ENCODE assay signal across 35 cellular contexts in the genomic region with DNA sequence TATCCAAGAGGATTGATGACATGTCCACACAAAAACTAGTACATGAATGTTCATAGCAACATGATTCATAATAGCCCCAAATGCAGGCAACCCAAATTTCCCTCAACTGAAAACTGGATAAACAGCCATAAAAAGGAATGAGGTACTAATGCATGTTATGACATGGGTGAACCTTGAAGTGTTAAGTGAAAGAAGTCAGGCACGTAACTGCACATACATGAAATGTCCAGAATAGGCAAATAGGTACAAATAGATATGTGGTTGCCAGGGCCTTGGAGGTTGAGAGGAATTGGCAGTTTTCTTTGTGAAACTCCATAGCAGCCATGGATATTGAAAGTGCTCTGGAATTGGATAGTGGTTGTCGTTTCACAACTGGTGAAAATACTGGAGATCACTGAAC. TPM values are rescaled to one million over a fixed set of nuclear protein-coding genes. Genes with fewer than 3 reads are reported as not detected.
"Had no signal": no experiment of that assay in that cellular context is flagged by ENCODE, and none has a peak within 500 bp of the region (broad histone marks: within the 10 kb centered on the region; RNA-seq: fewer than 3 reads in every experiment).

No MANE protein-coding gene starts in this region.

- H3K4me1 ChIP-seq: adrenal gland, body of pancreas, breast epithelium had no signal

- H3K36me3 ChIP-seq: adrenal gland, brain microvascular endothelial cell, breast epithelium had no signal

- H3K27me3 ChIP-seq: body of pancreas, brain microvascular endothelial cell had no signal

- H3K4me3 ChIP-seq: adrenal gland, body of pancreas, breast epithelium had no signal

- H3K27ac ChIP-seq: adrenal gland, body of pancreas, brain microvascular endothelial cell, breast epithelium, VCaP had no signal

- DNase-seq: activated B cell treated with CpG ODN at 0.5 μM for 24 hours; activated CD4-positive, alpha-beta memory T cell treated with anti-CD3 and anti-CD28 coated beads for 36 hours; activated CD4-positive, alpha-beta T cell treated with anti-CD3 and anti-CD28 coated beads for 4 hours; activated CD4-positive, alpha-beta T cell treated with anti-CD3 and anti-CD28 coated beads, Interleukin-2, amount 10 ng/mL, durations not matched to agents 24 days and 14 days; activated CD4-positive, alpha-beta T cell treated with anti-CD3 and anti-CD28 coated beads, Interleukin-2, amount 50 U/mL, for 1 hour; activated CD4-positive, alpha-beta T cell treated with anti-CD3 and anti-CD28 coated beads, Interleukin-2, amount 50 U/mL, for 4 hours; activated CD4-positive, CD25-positive, alpha-beta regulatory T cell treated with anti-CD3 and anti-CD28 coated beads, Interleukin-2, amount 50 U/mL, for 72 hours; activated CD8-positive, alpha-beta memory T cell treated with anti-CD3 and anti-CD28 coated beads, Interleukin-2, amount 50 U/mL, for 4 hours; activated CD8-positive, alpha-beta T cell treated with anti-CD3 and anti-CD28 coated beads for 36 hours; activated effector memory CD4-positive, alpha-beta T cell treated with anti-CD3 and anti-CD28 coated beads, Interleukin-2, amount 50 U/mL, for 16 hours; activated gamma-delta T cell treated with Interleukin-2 at 50 U/mL for 16 hours; activated naive CD4-positive, alpha-beta T cell; activated naive CD4-positive, alpha-beta T cell treated with anti-CD3 and anti-CD28 coated beads for 36 hours; activated naive CD4-positive, alpha-beta T cell treated with anti-CD3 and anti-CD28 coated beads, Interleukin-2, amount 50 U/mL, for 16 hours; activated naive CD8-positive, alpha-beta T cell treated with anti-CD3 and anti-CD28 coated beads for 36 hours; activated T-cell treated with anti-CD3 and anti-CD28 coated beads for 4 hours; activated T-cell treated with anti-CD3 and anti-CD28 coated beads, Interleukin-2, amount 50 U/mL, for 1 hour; activated T-cell treated with anti-CD3 and anti-CD28 coated beads, Interleukin-2, amount 50 U/mL, for 4 hours; activated T-cell treated with anti-CD3 and anti-CD28 coated beads, Interleukin-2, amount 50 U/mL, for 72 hours; adrenal gland; amniotic stem cell; aorta; body of pancreas; brain microvascular endothelial cell; central memory CD4-positive, alpha-beta T cell; T-helper 1 cell; T-helper 2 cell; T-helper 9 cell had no signal

- ATAC-seq: activated CD8-positive, alpha-beta T cell treated with anti-CD3 and anti-CD28 coated beads for 36 hours; activated naive CD4-positive, alpha-beta T cell treated with anti-CD3 and anti-CD28 coated beads, Interleukin-2, amount 50 U/mL, for 72 hours; activated T-cell treated with anti-CD3 and anti-CD28 coated beads, Interleukin-2, amount 50 U/mL, for 4 hours; activated T-cell treated with anti-CD3 and anti-CD28 coated beads, Interleukin-2, amount 50 U/mL, for 72 hours; activated T-helper 17 cell treated with anti-CD3 and anti-CD28 coated beads, Interleukin-2, amount 50 U/mL, for 72 hours; body of pancreas had no signal

- H3K9me3 ChIP-seq: adrenal gland, body of pancreas, breast epithelium had no signal

- FAIRE-seq: astrocyte, TTC549 had no signal

RNA-seq across cellular contexts. Expression of gene CCR4, which starts 52.2 kb away (rescaled TPM):
- total RNA-seq: astrocyte, body of pancreas, cardiac septum had no signal
- polyA plus RNA-seq: aorta had no signal
